Comparison of ENCODE assay signal across 16 cellular contexts in the genomic region with DNA sequence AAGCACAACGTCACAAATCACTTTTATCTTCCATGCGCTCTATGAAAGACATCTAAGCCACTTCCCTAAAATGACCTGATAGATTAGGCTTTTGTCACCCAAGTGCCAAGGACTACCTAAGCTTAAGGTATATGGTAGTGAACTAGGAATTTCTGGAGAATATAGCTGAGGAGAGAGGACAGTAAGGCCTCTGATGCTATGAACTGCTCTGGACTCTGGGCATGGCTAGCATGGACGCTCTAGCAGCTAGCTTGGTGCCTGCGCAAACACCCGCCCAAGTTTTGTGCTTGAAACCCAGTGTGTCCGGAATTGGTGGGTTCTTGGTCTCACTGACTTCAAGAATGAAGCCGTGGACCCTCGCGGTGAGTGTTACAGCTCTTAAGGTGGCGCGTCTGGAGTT. TPM values are rescaled to one million over a fixed set of nuclear protein-coding genes. Genes with fewer than 3 reads are reported as not detected.
DNase-seq lines count a peak whose midpoint lies in the region; ATAC-seq, FAIRE-seq and TF ChIP-seq lines count a peak whose summit lies in the region.
"Had no signal": no experiment of that assay in that cellular context is flagged by ENCODE, and none has a peak within 500 bp of the region (broad histone marks: within the 10 kb centered on the region; RNA-seq: fewer than 3 reads in every experiment).

No MANE protein-coding gene starts in this region.

- CTCF ChIA-PET in A549 (lab: Yijun Ruan, JAX) (interaction anchor here (1.4 kb wide), 1 partner anchor 514 kb away, joined by 3 read pairs; no protein-coding TSS in a partner anchor), endothelial cell of umbilical vein (lab: Charles Lee) (interaction anchor here (0.6 to 1.9 kb wide), 8 partner anchors 10 to 306 kb away, joined by 3 to 9 read pairs (median 3); no protein-coding TSS in a partner anchor)

- intact Hi-C loops in endothelial cell of umbilical vein (cut with micrococcal nuclease): loop anchor here (1.0 to 5.0 kb wide), 2 partner anchors 20 to 284 kb away; no protein-coding TSS in a partner anchor

- 0 out of 2 replicates have a peak, but pooled peaks cover 7% of the 10 kb centered on the region for H3K9me2 ChIP-seq in GM23338 (ENCODE audit: insufficient read depth)

- H3K27ac Mint-ChIP-seq in GM23338: peak overlapping the region; percentile 33; the same call in 1 of the 2 replicates
- H3K27ac Mint-ChIP-seq: CD4-positive, alpha-beta memory T cell had no signal

- H3K27me3 ChIP-seq in GM23338 (ENCODE audit: insufficient read depth): no peaks in the 10 kb centered on the region
- no peaks in the 10 kb centered on the region for H3K27me3 ChIP-seq in SJSA1 (replicated peaks)
- no peaks in the 10 kb centered on the region for H3K27me3 ChIP-seq in endothelial cell of umbilical vein (ENCODE audit: control insufficient read depth in 2 of 2, insufficient read depth in 2 of 2, low read length in 2 of 2)

- H4K20me1 ChIP-seq in GM23338 (replicated peaks; ENCODE audit: insufficient read depth) (no peaks in the 10 kb centered on the region), endothelial cell of umbilical vein (replicated peaks; ENCODE audit: control insufficient read depth, extremely low read depth, insufficient read depth, low read length) (no peaks in the 10 kb centered on the region)

- ATAC-seq in A549 (peak; percentile 64 to 70; a peak in 5 of 6 replicates), GM23338 (no peak), GM21515 (IDR thresholded peaks at IDR 0.05; ENCODE audit: unreplicated experiment) (no peak)

- no peak for TF ChIP-seq RAD21 in A549 (conservative IDR thresholded peaks at IDR 0.05 in 1 of 2, IDR thresholded peaks at IDR 0.05 in 1 of 2)

- no peak for TF ChIP-seq EP300 in A549 (IDR thresholded peaks at IDR 0.05)

- H3K4me3 Mint-ChIP-seq in GM23338: no peak overlapping the region
- H3K4me3 Mint-ChIP-seq: CD4-positive, alpha-beta memory T cell; H9 had no signal

- H3K4me2 ChIP-seq in A549 (peak overlapping the region; percentile 65), GM23338 (no peak overlapping the region), endothelial cell of umbilical vein (ENCODE audit: insufficient read depth, low read length) (no peak overlapping the region)

- FAIRE-seq in A549 (lab: Jason Lieb, UNC) (no peak), endothelial cell of umbilical vein (lab: Jason Lieb, UNC) (no peak)
- FAIRE-seq: H1 had no signal

- peak overlapping the region; percentile 64 to 84 for H3K27ac ChIP-seq in A549
- no peak overlapping the region for H3K27ac ChIP-seq in GM23338 (ENCODE audit: low read depth)
- peak overlapping the region; percentile 70 for H3K27ac ChIP-seq in SJSA1
- peak overlapping the region; percentile 84 for H3K27ac ChIP-seq in endothelial cell of umbilical vein (ENCODE audit: insufficient read depth, low read depth, low read length)
- H3K27ac ChIP-seq: C4-2B had no signal

- H3K4me3 ChIP-seq in A549 (no peak overlapping the region), GM23338 (no peak overlapping the region), SJSA1 (no peak overlapping the region), endothelial cell of umbilical vein (replicated peaks in 1 of 3; ENCODE audit: insufficient read depth in 1 of 3, low read depth in 1 of 3, low read length in 3 of 3) (no peak overlapping the region)

- H3F3A ChIP-seq in GM23338 (replicated peaks; ENCODE audit: low read depth): no peaks in the 10 kb centered on the region

- no peaks in the 10 kb centered on the region for H3K9me1 ChIP-seq in endothelial cell of umbilical vein (replicated peaks; ENCODE audit: control insufficient read depth, extremely low read depth, insufficient read depth, low read length)

- BruUV-seq in endothelial cell of umbilical vein (replicated peaks; lab: Mats Ljungman, UMichigan): TSS peak; percentile 56

- no peak for TF ChIP-seq POLR2A in A549 (IDR thresholded peaks at IDR 0.05; ENCODE audit: low read length)
- TF ChIP-seq POLR2A in endothelial cell of umbilical vein (IDR thresholded peaks at IDR 0.05; ENCODE audit: low read depth, low read length): no peak

- 73% methylated on average over 11 of the region's 11 CpGs for WGBS in A549 (ENCODE audit: missing lambda C conversion rate)

- DNase-seq in A549 (ENCODE audit: low read depth in 1 of 2, low spot score in 1 of 2): no peak
- no peak for DNase-seq in GM23338 (ENCODE audit: low spot score)
- no peak for DNase-seq in SJSA1 (ENCODE audit: low read depth in 1 of 2, low spot score in 2 of 2)
- no peak for DNase-seq in endothelial cell of umbilical vein (ENCODE audit: low read depth, low spot score)
- DNase-seq in islet precursor cell: no peak
- no peak for DNase-seq in CD1c-positive myeloid dendritic cell (ENCODE audit: extremely low spot score)
- DNase-seq: ACHN; CD4-positive, alpha-beta memory T cell; DMS79 treated with DMSO at 0.1 percent for 48 hours; GF-D8; H9 had no signal

- no peaks in the 10 kb centered on the region for H3K9me3 ChIP-seq in A549
- no peaks in the 10 kb centered on the region; the same call in 1 of the 2 replicates for H3K9me3 ChIP-seq in SJSA1 (replicated peaks)
- H3K9me3 ChIP-seq in endothelial cell of umbilical vein (replicated peaks; ENCODE audit: control insufficient read depth, insufficient read depth, low read length): no peaks in the 10 kb centered on the region

- no peaks in the 10 kb centered on the region for H3K4me1 Mint-ChIP-seq in GM23338
- H3K4me1 Mint-ChIP-seq: CD4-positive, alpha-beta memory T cell; H9 had no signal

- peaks cover 17% of the 10 kb centered on the region for H3K4me1 ChIP-seq in A549
- H3K4me1 ChIP-seq in GM23338 (ENCODE audit: insufficient read depth): no peaks in the 10 kb centered on the region
- H3K4me1 ChIP-seq in SJSA1 (replicated peaks): peaks cover 15% of the 10 kb centered on the region
- H3K4me1 ChIP-seq in endothelial cell of umbilical vein (ENCODE audit: control insufficient read depth, extremely low read depth, insufficient read depth, low read length): peaks cover 13% of the 10 kb centered on the region

- H3K79me2 ChIP-seq in GM23338 (replicated peaks; ENCODE audit: insufficient read depth): no peaks in the 10 kb centered on the region
- no peaks in the 10 kb centered on the region for H3K79me2 ChIP-seq in endothelial cell of umbilical vein (ENCODE audit: control insufficient read depth, insufficient read depth, low read length)

- peaks cover 2% of the 10 kb centered on the region; the same call in 2 of the 3 replicates for H3K9me3 Mint-ChIP-seq in GM23338

- H2AFZ ChIP-seq in GM23338 (no peak overlapping the region; the same call in none of the 2 replicates), endothelial cell of umbilical vein (ENCODE audit: low read depth, low read length) (peak overlapping the region; percentile 64)

- H3K27me3 Mint-ChIP-seq in GM23338 (ENCODE audit: insufficient read depth, low read depth, poor library complexity): no peaks in the 10 kb centered on the region

- no peak for TF ChIP-seq CTCF in A549 (IDR thresholded peaks at IDR 0.05)
- TF ChIP-seq CTCF in GM23338 (conservative IDR thresholded peaks at IDR 0.05; ENCODE audit: low read depth in 2 of 2): no peak
- no peak for TF ChIP-seq CTCF in endothelial cell of umbilical vein (IDR thresholded peaks at IDR 0.05; ENCODE audit: extremely low read depth in 1 of 2, insufficient read depth in 1 of 2, low read depth in 1 of 2, low read length in 2 of 2)

- no peaks in the 10 kb centered on the region for H3K36me3 Mint-ChIP-seq in GM23338 (ENCODE audit: low read depth)
- H3K36me3 Mint-ChIP-seq: CD4-positive, alpha-beta memory T cell had no signal

- H3K36me3 ChIP-seq in GM23338 (ENCODE audit: insufficient read depth) (no peaks in the 10 kb centered on the region), SJSA1 (no peaks in the 10 kb centered on the region), endothelial cell of umbilical vein (ENCODE audit: control insufficient read depth in 2 of 2, extremely low read depth in 1 of 2, insufficient read depth in 2 of 2, low read length in 2 of 2) (no peaks in the 10 kb centered on the region)

- POLR2A ChIA-PET in A549 (lab: Yijun Ruan, JAX): no interaction called here
- POLR2A ChIA-PET in endothelial cell of umbilical vein (lab: Charles Lee): interaction anchor here (0.6 kb wide), 1 partner anchor 10 kb away, joined by 9 read pairs; no protein-coding TSS in a partner anchor

- dilution Hi-C loops in endothelial cell of umbilical vein (cut with MboI; ENCODE audit: extremely low pct_ligation_motif_present, low sequenced_read_pairs): loop anchor here (25.0 kb wide), 1 partner anchor 294 kb away; a partner anchor contains a TSS

- H3K9ac ChIP-seq in endothelial cell of umbilical vein (replicated peaks; ENCODE audit: extremely low read depth, insufficient read depth, low read length): no peak overlapping the region

RNA-seq across cellular contexts. Expression of a gene that starts 42.5 kb away (rescaled TPM):
- polyA plus RNA-seq in A549 (2011; rRNA removed) (not detected in 2 replicates), A549 (2017; fragmentation: RNase III; extraction: RNeasy Plus Mini Kit Qiagen cat#74134 plus additional on column Dnase treatment) (not detected in 3 replicates), GM23338 (2016; fragmentation: Nextera tagmentation; extraction: Ambion mirVana) (not detected in 2 replicates), endothelial cell of umbilical vein (not detected in 2 replicates)
- polyA plus RNA-seq in A549 (2012; cell fraction: cytosol; rRNA removed): not detected in 2 replicates
- not detected in 2 replicates for polyA plus RNA-seq in A549 (2012; cell fraction: nucleus; rRNA removed)
- polyA minus RNA-seq in A549 (2011; rRNA and poly(A)+ RNA removed): not detected in 2 replicates
- not detected in 2 replicates for total RNA-seq in GM23338 (2014; rRNA removed; shearing (Covaris generic))
- total RNA-seq in SJSA1 (2014; rRNA removed; shearing (Covaris generic)): not detected in 2 replicates
- not detected in 2 replicates for total RNA-seq in endothelial cell of umbilical vein
- polyA plus RNA-seq in endothelial cell of umbilical vein (2011; cell fraction: cytosol; rRNA removed): not detected in 2 replicates
- not detected in 2 replicates for polyA plus RNA-seq in endothelial cell of umbilical vein (2011; cell fraction: nucleus; rRNA removed)
- polyA plus RNA-seq in endothelial cell of umbilical vein (2012): not detected in 2 replicates
- polyA minus RNA-seq in endothelial cell of umbilical vein: not detected in 2 replicates
- not detected for polyA minus RNA-seq in endothelial cell of umbilical vein (2011; cell fraction: cytosol; rRNA and poly(A)+ RNA removed)
- not detected in 2 replicates for polyA minus RNA-seq in endothelial cell of umbilical vein (2011; cell fraction: nucleus; rRNA and poly(A)+ RNA removed)
- total RNA-seq: CD4-positive, alpha-beta memory T cell; H1; H9; HT-29 had no signal
- polyA plus RNA-seq: BJ; CD4-positive, alpha-beta memory T cell; H1 had no signal

RNA-seq across cellular contexts. Expression of a gene that starts 53.8 kb away (rescaled TPM):
- polyA plus RNA-seq in A549 (2011; rRNA removed): not detected in 2 replicates
- polyA plus RNA-seq in A549 (2012; cell fraction: cytosol; rRNA removed): not detected in 2 replicates
- not detected in 2 replicates for polyA plus RNA-seq in A549 (2012; cell fraction: nucleus; rRNA removed)
- not detected in 3 replicates for polyA plus RNA-seq in A549 (2017; fragmentation: RNase III; extraction: RNeasy Plus Mini Kit Qiagen cat#74134 plus additional on column Dnase treatment)
- not detected in 2 replicates for polyA minus RNA-seq in A549 (2011; rRNA and poly(A)+ RNA removed)
- not detected in 2 replicates for total RNA-seq in GM23338 (2014; rRNA removed; shearing (Covaris generic))
- not detected in 2 replicates for polyA plus RNA-seq in GM23338 (2016; fragmentation: Nextera tagmentation; extraction: Ambion mirVana)
- total RNA-seq in SJSA1 (2014; rRNA removed; shearing (Covaris generic)): not detected in 2 replicates
- not detected in 2 replicates for total RNA-seq in endothelial cell of umbilical vein
- not detected in 2 replicates for polyA plus RNA-seq in endothelial cell of umbilical vein
- not detected in 2 replicates for polyA plus RNA-seq in endothelial cell of umbilical vein (2011; cell fraction: cytosol; rRNA removed)
- not detected in 2 replicates for polyA plus RNA-seq in endothelial cell of umbilical vein (2011; cell fraction: nucleus; rRNA removed)
- not detected in 2 replicates for polyA plus RNA-seq in endothelial cell of umbilical vein (2012)
- polyA minus RNA-seq in endothelial cell of umbilical vein: not detected in 2 replicates
- polyA minus RNA-seq in endothelial cell of umbilical vein (2011; cell fraction: cytosol; rRNA and poly(A)+ RNA removed): not detected
- polyA minus RNA-seq in endothelial cell of umbilical vein (2011; cell fraction: nucleus; rRNA and poly(A)+ RNA removed): not detected in 2 replicates
- total RNA-seq: CD4-positive, alpha-beta memory T cell; H1; H9; HT-29 had no signal
- polyA plus RNA-seq: BJ; CD4-positive, alpha-beta memory T cell; H1 had no signal

Comparison
In these comparisons a context has a peak if more than half of its experiments do, and no peak if none do; other contexts are left out.
1. ATAC-seq: peak in A549 (2 of 2); none in GM23338 (single experiment) and GM21515 (single experiment).